In the genomic region with DNA sequence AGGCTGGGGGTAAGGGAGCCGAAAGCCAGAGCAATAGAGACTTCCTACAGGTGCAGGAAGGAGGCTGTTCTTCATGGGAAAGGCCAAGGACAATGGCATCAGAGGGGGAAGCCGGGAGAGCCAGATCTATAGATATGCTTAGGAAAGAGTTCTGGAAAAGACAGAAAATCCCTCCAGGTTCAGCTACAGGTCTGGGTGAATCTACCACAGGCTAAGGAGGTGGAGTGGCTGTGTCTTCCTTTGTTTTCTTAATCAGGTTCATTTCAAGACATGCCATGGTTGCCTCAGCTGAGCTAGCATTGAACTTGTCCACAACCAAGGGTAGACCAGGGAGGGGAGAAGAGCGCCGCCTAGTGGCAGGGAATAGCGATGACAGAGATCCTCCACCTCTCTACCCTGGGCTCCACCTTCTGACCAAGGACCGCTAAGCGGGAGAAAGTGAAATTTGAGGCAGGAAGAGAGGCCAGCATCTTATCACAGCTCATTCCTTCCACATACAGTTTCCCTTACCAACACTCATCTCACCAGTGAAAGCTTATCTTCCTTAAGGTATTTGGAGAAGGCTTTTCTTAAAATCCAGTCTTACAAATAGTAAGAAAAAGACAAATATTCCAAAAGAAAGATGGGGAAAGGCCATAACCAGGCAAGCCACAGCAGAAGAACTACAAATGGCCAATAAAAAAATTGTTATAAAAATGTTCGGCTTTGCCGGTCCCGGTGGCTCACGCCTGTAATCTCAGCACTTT, we compare ENCODE assay signal across 9 cellular contexts.
DNase-seq lines count a peak whose midpoint lies in the region; ATAC-seq lines count a peak whose summit lies in the region.
"Had no signal": no experiment of that assay in that cellular context is flagged by ENCODE, and none has a peak within 500 bp of the region (broad histone marks: within the 10 kb centered on the region; RNA-seq: fewer than 3 reads in every experiment).

No MANE protein-coding gene starts in this region.

- H3K27me3 Mint-ChIP-seq in activated T-helper 17 cell treated with anti-CD3 and anti-CD28 coated beads, Interleukin-2, amount 50 U/mL, for 72 hours = peaks cover 7% of the 10 kb centered on the region
- H3K27me3 Mint-ChIP-seq: dendritic cell treated with granulocyte-macrophage colony-stimulating factor and Interleukin-4, amounts not matched to agents 40 ng/mL and 50 ng/mL, for 4 days had no signal

- H3K27ac Mint-ChIP-seq in activated T-helper 17 cell treated with anti-CD3 and anti-CD28 coated beads, Interleukin-2, amount 50 U/mL, for 72 hours = no peak overlapping the region
- H3K27ac Mint-ChIP-seq: dendritic cell treated with granulocyte-macrophage colony-stimulating factor and Interleukin-4, amounts not matched to agents 40 ng/mL and 50 ng/mL, for 4 days had no signal

- peak; percentile 80 for ATAC-seq in HG02571 (IDR thresholded peaks at IDR 0.05; ENCODE audit: unreplicated experiment)
- ATAC-seq in activated T-helper 17 cell treated with anti-CD3 and anti-CD28 coated beads, Interleukin-2, amount 50 U/mL, for 72 hours (replicated peaks) = peak; percentile 87
- ATAC-seq in GM18870 (IDR thresholded peaks at IDR 0.05; ENCODE audit: unreplicated experiment) = no peak

- peak; percentile 6 for DNase-seq in NCI-H2196 (lab: John Stamatoyannopoulos, UW; ENCODE audit: unreplicated experiment)
- no peak for DNase-seq in NCI-H2196 treated with DMSO at 0.1 percent for 48 hours (lab: John Stamatoyannopoulos, UW; ENCODE audit: unreplicated experiment)
- peak; percentile 22 for DNase-seq in NOMO-1 treated with dmso at 0.1 percent for 144 hours (lab: John Stamatoyannopoulos, UW; ENCODE audit: unreplicated experiment)
- peak; percentile 89 for DNase-seq in iPS DF 4.7 (ENCODE audit: extremely low read depth, low spot score)
- peak; percentile 11 to 15 for DNase-seq in stimulated activated CD8-positive, alpha-beta memory T cell treated with anti-CD3 and anti-CD28 coated beads, Interleukin-7, amount 100 ng/mL, for 48 hours (ENCODE audit: extremely low read depth in 1 of 2, low read depth in 1 of 2)

- H3K4me1 Mint-ChIP-seq in activated T-helper 17 cell treated with anti-CD3 and anti-CD28 coated beads, Interleukin-2, amount 50 U/mL, for 72 hours = no peaks in the 10 kb centered on the region

- H3K36me3 Mint-ChIP-seq in activated T-helper 17 cell treated with anti-CD3 and anti-CD28 coated beads, Interleukin-2, amount 50 U/mL, for 72 hours (ENCODE audit: low read depth) = no peaks in the 10 kb centered on the region

- H3K4me3 Mint-ChIP-seq in activated T-helper 17 cell treated with anti-CD3 and anti-CD28 coated beads, Interleukin-2, amount 50 U/mL, for 72 hours = no peak overlapping the region
- H3K4me3 Mint-ChIP-seq: dendritic cell treated with granulocyte-macrophage colony-stimulating factor and Interleukin-4, amounts not matched to agents 40 ng/mL and 50 ng/mL, for 4 days had no signal

- H3K9me3 Mint-ChIP-seq in activated T-helper 17 cell treated with anti-CD3 and anti-CD28 coated beads, Interleukin-2, amount 50 U/mL, for 72 hours = no peaks in the 10 kb centered on the region
